In genomic region chr3:5221701-5222100, GRCh38 we compare ENCODE assay signal across 15 cellular contexts. TPM values are rescaled to one million over a fixed set of nuclear protein-coding genes. Genes with fewer than 3 reads are reported as not detected.
DNase-seq lines count a peak whose midpoint lies in the region; ATAC-seq and TF ChIP-seq lines count a peak whose summit lies in the region.
"Had no signal": no experiment of that assay in that cellular context is flagged by ENCODE, and none has a peak within 500 bp of the region (broad histone marks: within the 10 kb centered on the region; RNA-seq: fewer than 3 reads in every experiment).

No MANE protein-coding gene starts in this region.

- H3K4me2 ChIP-seq in H9 (ENCODE audit: insufficient read depth, insufficient read length, low read length), result no peak overlapping the region
- H3K4me2 ChIP-seq: A549 had no signal

- H3K9ac ChIP-seq in H9 (ENCODE audit: extremely low read depth, insufficient read length, low read length), result no peak overlapping the region

- H2BK12ac ChIP-seq in H9 (ENCODE audit: insufficient read length, low read depth, low read length), result no peak overlapping the region

- H3K4me1 ChIP-seq in H9 (ENCODE audit: insufficient read depth, low read length) (no peaks in the 10 kb centered on the region; the same call in 1 of the 2 replicates), sigmoid colon (peaks cover 0 to 12% (median 9%) of the 10 kb centered on the region in 4 donors)
- H3K4me1 ChIP-seq: A549 had no signal

- H3T11ph ChIP-seq in H9 (ENCODE audit: low read length), result no peak overlapping the region

- ATAC-seq in esophagus mucosa (peak; percentile 28), Right ventricle myocardium superior (ENCODE audit: poor library complexity) (no peak), HG02852 (IDR thresholded peaks at IDR 0.05; ENCODE audit: unreplicated experiment) (no peak)

- no peaks in the 10 kb centered on the region for H3K79me1 ChIP-seq in H9 (ENCODE audit: insufficient read depth, low read depth, low read length, poor library complexity, severe bottlenecking)

- no peak for TF ChIP-seq CTCF in H9 (conservative IDR thresholded peaks at IDR 0.05)
- TF ChIP-seq CTCF in nephron progenitor cell (IDR thresholded peaks at IDR 0.05), result no peak
- TF ChIP-seq CTCF in sigmoid colon (IDR thresholded peaks at IDR 0.05), result no peak

- H3K27ac ChIP-seq in H9 (ENCODE audit: insufficient read length, low read depth, low read length), result no peak overlapping the region
- no peak overlapping the region for H3K27ac ChIP-seq in sigmoid colon
- H3K27ac ChIP-seq: A549 had no signal

- no peak overlapping the region for H3K4ac ChIP-seq in H9 (ENCODE audit: low read depth, low read length)

- peak overlapping the region; percentile 28 for H3K27ac Mint-ChIP-seq in activated naive CD4-positive, alpha-beta T cell treated with anti-CD3 and anti-CD28 coated beads for 36 hours
- H3K27ac Mint-ChIP-seq in H9 (peak overlapping the region; percentile 37 to 73 (median 57); a peak in 4 of 7 replicates), nephron progenitor cell (peak overlapping the region; percentile 41)

- no CpG with 5 or more reads among the region's 6 CpGs for WGBS in H9 (ENCODE audit: extremely low coverage, insufficient read length, low lambda C conversion rate)
- WGBS in sigmoid colon, 2 donors, result 13 to 45% methylated on average over 6 of the region's 6 CpGs

- H3K4me3 Mint-ChIP-seq in activated naive CD4-positive, alpha-beta T cell treated with anti-CD3 and anti-CD28 coated beads for 36 hours, result no peak overlapping the region
- H3K4me3 Mint-ChIP-seq in H9 (peak overlapping the region in 1 of 2 experiments; percentile 17; a peak in 1 of 5 replicates), nephron progenitor cell (no peak overlapping the region)
- H3K4me3 Mint-ChIP-seq: IgD-negative memory B cell had no signal

- H3K14ac ChIP-seq in H9 (ENCODE audit: insufficient read depth, low read length), result no peak overlapping the region

- no peak overlapping the region for H2AFZ ChIP-seq in H9 (ENCODE audit: low read length)

- intact Hi-C loops in activated naive CD4-positive, alpha-beta T cell treated with anti-CD3 and anti-CD28 coated beads for 36 hours (cut with micrococcal nuclease), result no loop called here
- intact Hi-C loops in Right ventricle myocardium superior (cut with DNase I), result no loop called here
- intact Hi-C loops in sigmoid colon (cut with DNase I), result no loop called here

- no peaks in the 10 kb centered on the region for H4K20me1 ChIP-seq in H9 (ENCODE audit: control insufficient read depth, insufficient read depth, insufficient read length)

- no peaks in the 10 kb centered on the region for H3K27me3 Mint-ChIP-seq in activated naive CD4-positive, alpha-beta T cell treated with anti-CD3 and anti-CD28 coated beads for 36 hours (ENCODE audit: low read depth)
- H3K27me3 Mint-ChIP-seq in H9 (ENCODE audit: low read depth), result no peaks in the 10 kb centered on the region
- no peaks in the 10 kb centered on the region for H3K27me3 Mint-ChIP-seq in nephron progenitor cell (ENCODE audit: low read depth, poor library complexity)
- H3K27me3 Mint-ChIP-seq: IgD-negative memory B cell had no signal

- no peak for TF ChIP-seq EP300 in sigmoid colon (IDR thresholded peaks at IDR 0.05)

- no peaks in the 10 kb centered on the region for H3K9me3 Mint-ChIP-seq in activated naive CD4-positive, alpha-beta T cell treated with anti-CD3 and anti-CD28 coated beads for 36 hours
- no peaks in the 10 kb centered on the region for H3K9me3 Mint-ChIP-seq in H9
- no peaks in the 10 kb centered on the region for H3K9me3 Mint-ChIP-seq in nephron progenitor cell
- H3K9me3 Mint-ChIP-seq: IgD-negative memory B cell had no signal

- H3K4me1 Mint-ChIP-seq in activated naive CD4-positive, alpha-beta T cell treated with anti-CD3 and anti-CD28 coated beads for 36 hours (ENCODE audit: low read depth), result peaks cover 9% of the 10 kb centered on the region
- H3K4me1 Mint-ChIP-seq in H9, result peaks cover 33 to 44% of the 10 kb centered on the region in 2 experiments
- no peaks in the 10 kb centered on the region for H3K4me1 Mint-ChIP-seq in nephron progenitor cell

- H4K8ac ChIP-seq in H9 (replicated peaks; ENCODE audit: insufficient read length, low read depth, low read length), result no peak overlapping the region

- CTCF ChIA-PET in activated naive CD4-positive, alpha-beta T cell treated with anti-CD3 and anti-CD28 coated beads for 36 hours (lab: Charles Lee), result no interaction called here

- H4K5ac ChIP-seq in H9 (ENCODE audit: insufficient read length, low read depth, low read length), result no peak overlapping the region

- no peaks in the 10 kb centered on the region for H3K79me2 ChIP-seq in H9 (ENCODE audit: insufficient read depth, low read length)

- H3K36me3 ChIP-seq in sigmoid colon, result peaks cover 0 to 15% (median 5%) of the 10 kb centered on the region in 4 donors

- H3K23me2 ChIP-seq in H9 (ENCODE audit: insufficient read length, low read depth, low read length, poor library complexity, severe bottlenecking), result no peaks in the 10 kb centered on the region

- no peak overlapping the region for H4K91ac ChIP-seq in H9 (ENCODE audit: insufficient read length, low read depth, low read length)

- H3K9me3 ChIP-seq in H9 (ENCODE audit: control insufficient read depth, low read depth, low read length) (no peaks in the 10 kb centered on the region), sigmoid colon (no peaks in the 10 kb centered on the region)
- H3K9me3 ChIP-seq: A549 had no signal

- no peak for DNase-seq in activated naive CD4-positive, alpha-beta T cell treated with anti-CD3 and anti-CD28 coated beads for 36 hours
- no peak for DNase-seq in activated naive CD4-positive, alpha-beta T cell treated with Interleukin-2 at 50 U/mL for 16 hours
- no peak for DNase-seq in H9
- no peak for DNase-seq in nephron progenitor cell
- DNase-seq in Right ventricle myocardium superior, result no peak
- DNase-seq in sigmoid colon, result no peak
- DNase-seq: H7, NCI-H1436, NCI-H2029 treated with DMSO at 0.1 percent for 48 hours, NCI-H510A treated with DMSO at 0.1 percent for 48 hours, SIG-M5 had no signal

- no peak overlapping the region for H3K23ac ChIP-seq in H9 (ENCODE audit: insufficient read length, low read depth, low read length)

- no peak overlapping the region for H3K18ac ChIP-seq in H9 (ENCODE audit: insufficient read length, low read depth, low read length)

- no peak overlapping the region for H3K4me3 ChIP-seq in sigmoid colon
- H3K4me3 ChIP-seq: A549 had no signal

- H2AK5ac ChIP-seq in H9 (ENCODE audit: insufficient read length, low read length), result no peak overlapping the region

- TF ChIP-seq POLR2A in sigmoid colon (IDR thresholded peaks at IDR 0.05), result no peak

- no peak overlapping the region for H2BK120ac ChIP-seq in H9 (ENCODE audit: low read depth, low read length, poor library complexity, severe bottlenecking)

- H3K27me3 ChIP-seq in H9 (ENCODE audit: insufficient read depth, low read length) (no peaks in the 10 kb centered on the region), sigmoid colon (no peaks in the 10 kb centered on the region)

- H3K36me3 Mint-ChIP-seq in activated naive CD4-positive, alpha-beta T cell treated with anti-CD3 and anti-CD28 coated beads for 36 hours (ENCODE audit: low read depth), result peaks cover 18% of the 10 kb centered on the region
- H3K36me3 Mint-ChIP-seq in H9 (ENCODE audit: insufficient read depth in 1 of 3, low read depth in 3 of 3), result peaks cover 6 to 11% (median 10%) of the 10 kb centered on the region in 3 experiments; a peak in 6 of 7 replicates
- H3K36me3 Mint-ChIP-seq in nephron progenitor cell (ENCODE audit: low read depth), result peaks cover 11% of the 10 kb centered on the region
- H3K36me3 Mint-ChIP-seq: IgD-negative memory B cell had no signal

- no peak overlapping the region for H2BK15ac ChIP-seq in H9 (ENCODE audit: low read depth, low read length)

- no peak overlapping the region for H2BK5ac ChIP-seq in H9 (ENCODE audit: insufficient read length, low read length)

- no peak overlapping the region for H3K56ac ChIP-seq in H9 (ENCODE audit: insufficient read length, low read depth, low read length)

- no peak overlapping the region for H2BK20ac ChIP-seq in H9 (ENCODE audit: low read depth, low read length, poor library complexity, severe bottlenecking)

RNA-seq across cellular contexts. Expression of gene EDEM1, which starts 34.2 kb away (rescaled TPM):
- total RNA-seq in activated naive CD4-positive, alpha-beta T cell treated with anti-CD3 and anti-CD28 coated beads for 36 hours, result 100 to 1,000 TPM; 137 to 138 TPM
- total RNA-seq in H9 (2021) (11.6 and 11.7 TPM in 2 replicates), esophagus mucosa (37.3 TPM), Right ventricle myocardium superior (7.4 TPM), sigmoid colon (10 to 100 TPM; 14.3 to 23.8 (median 20.5) TPM)
- polyA plus RNA-seq in sigmoid colon, result 10 to 100 TPM in 1 of 3 donors, 1 to 10 TPM in 2; 3.6 to 22.2 (median 5.1) TPM
